Comparison of ENCODE assay signal across 2 cellular contexts in the genomic region with DNA sequence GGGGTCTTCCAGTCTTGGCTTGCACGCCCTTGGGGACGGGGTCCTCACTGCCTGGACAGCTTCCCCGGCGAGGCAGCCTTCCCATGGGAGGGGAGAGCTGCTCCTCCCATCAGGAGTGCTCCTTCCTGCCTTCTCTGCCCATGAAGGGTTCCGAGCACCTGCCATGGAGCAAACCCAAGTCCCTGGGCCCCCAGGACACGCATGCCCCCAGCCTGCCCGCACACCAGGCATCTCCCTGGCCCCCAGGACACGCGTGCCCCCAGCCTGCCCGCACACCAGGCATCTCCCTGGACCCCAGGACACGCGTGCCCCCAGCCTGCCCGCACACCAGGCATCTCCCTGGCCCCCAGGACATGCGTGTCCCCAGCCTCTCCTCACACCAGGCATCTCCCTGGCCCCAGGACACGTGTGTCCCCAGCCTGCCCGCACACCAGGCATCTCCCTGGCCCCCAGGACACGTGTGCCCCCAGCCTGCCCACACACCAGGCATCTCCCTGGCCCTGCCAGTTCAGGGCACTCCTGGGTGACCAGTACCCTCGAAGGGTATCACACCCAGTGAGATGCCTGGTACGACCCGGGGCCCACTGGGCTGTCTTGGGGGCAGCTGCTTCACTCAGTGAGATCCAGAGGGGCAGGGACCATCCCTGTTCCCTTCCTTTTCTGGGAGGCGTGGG.
TF ChIP-seq lines count a peak whose summit lies in the region.

No MANE protein-coding gene starts in this region.

TF ChIP-seq in HEK293, 187 proteins besides CTCF, POLR2A, EP300 and RAD21:
- no peak for TF ChIP-seq ZNF433 (tag by site-specific recombination; IDR thresholded peaks at IDR 0.05; ENCODE audit: low read depth)
- no peak for TF ChIP-seq ZNF292 (tag by site-specific recombination; IDR thresholded peaks at IDR 0.05; ENCODE audit: borderline replicate concordance, low read depth)
- TF ChIP-seq ZNF366 (tag by site-specific recombination; conservative IDR thresholded peaks at IDR 0.05) = no peak
- no peak for TF ChIP-seq ZNF473 (tag by site-specific recombination; IDR thresholded peaks at IDR 0.05)
- TF ChIP-seq, protein P1, sequence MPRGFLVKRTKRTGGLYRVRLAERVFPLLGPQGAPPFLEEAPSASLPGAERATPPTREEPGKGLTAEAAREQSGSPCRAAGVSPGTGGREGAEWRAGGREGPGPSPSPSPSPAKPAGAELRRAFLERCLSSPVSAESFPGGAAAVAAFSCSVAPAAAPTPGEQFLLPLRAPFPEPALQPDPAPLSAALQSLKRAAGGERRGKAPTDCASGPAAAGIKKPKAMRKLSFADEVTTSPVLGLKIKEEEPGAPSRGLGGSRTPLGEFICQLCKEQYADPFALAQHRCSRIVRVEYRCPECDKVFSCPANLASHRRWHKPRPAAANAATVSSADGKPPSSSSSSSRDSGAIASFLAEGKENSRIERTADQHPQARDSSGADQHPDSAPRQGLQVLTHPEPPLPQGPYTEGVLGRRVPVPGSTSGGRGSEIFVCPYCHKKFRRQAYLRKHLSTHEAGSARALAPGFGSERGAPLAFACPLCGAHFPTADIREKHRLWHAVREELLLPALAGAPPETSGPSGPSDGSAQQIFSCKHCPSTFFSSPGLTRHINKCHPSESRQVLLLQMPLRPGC (tag by site-specific recombination; IDR thresholded peaks at IDR 0.05) = no peak
- no peak for TF ChIP-seq SCRT2 (tag by site-specific recombination; IDR thresholded peaks at IDR 0.05)
- 0 out of 2 replicates have a peak, but pooled peaks have one; percentile 22 for TF ChIP-seq ZFP69B (tag by site-specific recombination; IDR thresholded peaks at IDR 0.05)

TF ChIP-seq in H1, 55 proteins besides CTCF, POLR2A, EP300 and RAD21:
- TF ChIP-seq JUND (IDR thresholded peaks at IDR 0.05; ENCODE audit: low read length) (no peak), TAF1 (IDR thresholded peaks at IDR 0.05; ENCODE audit: low read depth, low read length) (no peak), TCF12 (IDR thresholded peaks at IDR 0.05; ENCODE audit: low read depth, low read length) (no peak), CEBPB (IDR thresholded peaks at IDR 0.05; ENCODE audit: low read depth, low read length) (no peak)
